Comparison of ENCODE assay signal across 8 cellular contexts in the genomic region with DNA sequence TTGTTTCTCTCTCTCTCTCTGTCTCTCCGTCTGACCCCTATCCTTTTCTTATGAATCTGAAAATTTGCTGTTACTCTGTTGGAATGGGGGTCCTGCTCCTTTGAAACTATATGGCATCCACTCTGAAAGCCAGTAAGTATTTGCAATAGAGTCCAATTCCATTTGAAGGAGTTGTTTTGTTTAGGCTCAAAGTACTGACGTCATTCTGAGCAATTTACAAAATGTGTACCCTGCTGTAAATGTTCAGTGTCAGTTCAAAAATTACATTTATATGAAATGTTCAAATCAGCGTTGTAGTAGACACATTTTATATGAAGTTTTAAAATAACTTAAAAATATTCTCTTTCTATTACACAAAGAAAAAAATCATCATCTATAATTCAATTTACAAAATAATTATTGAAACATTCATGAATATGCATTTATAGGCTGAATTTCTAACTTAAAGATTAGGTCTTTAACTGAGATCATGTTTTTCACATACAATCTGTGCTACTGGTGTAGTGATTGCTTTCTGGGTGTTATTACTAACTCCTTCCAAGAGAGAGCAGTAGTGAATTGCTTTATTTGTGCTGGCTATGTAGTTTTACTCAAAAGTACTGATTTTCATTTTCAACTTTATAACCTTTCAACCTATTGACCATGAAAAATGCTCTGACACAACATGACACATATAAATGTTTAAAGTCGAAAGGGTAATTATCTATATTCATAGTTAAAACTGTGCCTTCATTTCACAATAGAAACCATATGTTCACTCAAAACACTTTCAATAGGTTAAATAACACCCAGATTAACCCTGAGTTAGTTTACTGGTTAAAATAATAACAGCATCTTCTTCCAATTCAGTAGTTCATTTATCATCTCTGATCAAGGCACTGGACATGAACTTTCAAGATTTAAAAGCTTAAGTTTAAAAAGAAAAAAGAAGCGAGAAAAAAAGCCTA.
DNase-seq lines count a peak whose midpoint lies in the region; ATAC-seq and TF ChIP-seq lines count a peak whose summit lies in the region.

No MANE protein-coding gene starts in this region.

- no peaks in the 10 kb centered on the region for H3K9me2 ChIP-seq in MM.1S (replicated peaks; ENCODE audit: insufficient read depth, low read length)

- no peaks in the 10 kb centered on the region for H3K36me3 ChIP-seq in MM.1S (replicated peaks; ENCODE audit: insufficient read depth, low read length)

- TF ChIP-seq CTCF in MM.1S (IDR thresholded peaks at IDR 0.05; ENCODE audit: low read length), result peak; percentile 56

- H3K4me2 ChIP-seq in MM.1S (ENCODE audit: low read depth, low read length), result no peak overlapping the region

- DNase-seq in G401 (ENCODE audit: low spot score) (peak; percentile 11), MM.1S (peak; percentile 48), dermis microvascular lymphatic vessel endothelial cell (ENCODE audit: low read depth in 2 of 2) (peak; percentile 1 to 43), sciatic nerve (ENCODE audit: low spot score) (no peak), COLO668 (lab: John Stamatoyannopoulos, UW; ENCODE audit: unreplicated experiment) (no peak), MV-4-11 (lab: John Stamatoyannopoulos, UW) (no peak)
- no peak for DNase-seq in stimulated activated CD4-positive, alpha-beta T cell treated with anti-CD3 and anti-CD28 coated beads, Interleukin-4, amount 100 ng/mL, for 1 hour

- H3K27me3 ChIP-seq in MM.1S (replicated peaks; ENCODE audit: insufficient read depth, low read length), result no peaks in the 10 kb centered on the region

- H3K4me1 ChIP-seq in MM.1S (ENCODE audit: low read length), result no peaks in the 10 kb centered on the region

- no peak overlapping the region for H2AFZ ChIP-seq in MM.1S (ENCODE audit: low read length)

- H3K9me3 ChIP-seq in MM.1S (replicated peaks; ENCODE audit: insufficient read depth, low read length), result no peaks in the 10 kb centered on the region

- H3K79me2 ChIP-seq in MM.1S (ENCODE audit: low read length), result no peaks in the 10 kb centered on the region

- no peak overlapping the region for H3K4me3 ChIP-seq in MM.1S (ENCODE audit: low read length)

- peak; percentile 67 for ATAC-seq in GM21576 (IDR thresholded peaks at IDR 0.05; ENCODE audit: unreplicated experiment)
- ATAC-seq in sciatic nerve, result peak; percentile 66

- H4K20me1 ChIP-seq in MM.1S (ENCODE audit: insufficient read depth, low read length), result no peaks in the 10 kb centered on the region

- no peak overlapping the region for H3K9ac ChIP-seq in MM.1S (ENCODE audit: low read length)

- H3F3A ChIP-seq in MM.1S (ENCODE audit: insufficient read depth, low read length), result no peaks in the 10 kb centered on the region

- H3K27ac ChIP-seq in MM.1S (ENCODE audit: low read length), result no peak overlapping the region

- in situ Hi-C loops in G401 (cut with HindIII; ENCODE audit: low sequenced_read_pairs), result no loop called here

- intact Hi-C loops in sciatic nerve (cut with DNase I), result no loop called here

Comparison
In these comparisons a context has a peak if more than half of its experiments do, and no peak if none do; other contexts are left out.
1. DNase-seq: peak in G401 (single experiment), MM.1S (single experiment) and dermis microvascular lymphatic vessel endothelial cell (2 of 2); none in sciatic nerve (single experiment), COLO668 (single experiment), stimulated activated CD4-positive, alpha-beta T cell treated with anti-CD3 and anti-CD28 coated beads, Interleukin-4, amount 100 ng/mL, for 1 hour (single experiment) and MV-4-11 (single experiment).